ENCODE assay signal across 22 cellular contexts in genomic region chr2:111679202-111679601, GRCh38.
A peak's percentile ranks its signal among the peaks of the same experiment; 100 is the strongest.
DNase-seq lines count a peak whose midpoint lies in the region; ATAC-seq and TF ChIP-seq lines count a peak whose summit lies in the region.
"Had no signal": no experiment of that assay in that cellular context is flagged by ENCODE, and none has a peak within 500 bp of the region (broad histone marks: within the 10 kb centered on the region; RNA-seq: fewer than 3 reads in every experiment).

No MANE protein-coding gene starts in this region.

- TF ChIP-seq CTCF in AG10803 (conservative IDR thresholded peaks at IDR 0.05; ENCODE audit: low read length): no peak

- H3K36me3 Mint-ChIP-seq in CD4-positive, CD25-positive, alpha-beta regulatory T cell: no peaks in the 10 kb centered on the region
- H3K36me3 Mint-ChIP-seq: memory B cell; natural killer cell treated with Interleukin-12 subunit alpha and Interleukin-12 subunit beta and Interleukin-15 and Interleukin-18, amount 100 ng/mL, for 72 hours had no signal

- DNase-seq in AG10803 (ENCODE audit: low read depth) (peak; percentile 41), MV-4-11 (lab: John Stamatoyannopoulos, UW) (peak; percentile 89), epidermal melanocyte (ENCODE audit: insufficient read length, low spot score) (peak; percentile 50), hippocampal formation (lab: John Stamatoyannopoulos, UW) (no peak), cortex of kidney (lab: John Stamatoyannopoulos, UW) (no peak)
- peak in 1 of 3 donors; percentile 39 for DNase-seq in CD4-positive, CD25-positive, alpha-beta regulatory T cell
- DNase-seq: activated CD4-positive, alpha-beta T cell treated with anti-CD3 and anti-CD28 coated beads for 1 hour; activated naive CD4-positive, alpha-beta T cell treated with anti-CD3 and anti-CD28 coated beads, Interleukin-2, amount 50 U/mL, for 16 hours; brain microvascular endothelial cell; NCI-H1694; NCI-H226; psoas muscle; stimulated activated CD4-positive, alpha-beta T cell treated with anti-CD3 and anti-CD28 coated beads, Interleukin-12 subunit alpha, Interleukin-12 subunit beta, amount 100 ng/mL, for 4 hours; stimulated activated naive B cell treated with anti-CD40 and anti-IgM and Interleukin-4, amounts not matched to agents 10 μg/mL and 1 μg/mL and 100 μg/mL, for 72 hours; transverse colon had no signal

- H3K27me3 ChIP-seq in CD4-positive, CD25-positive, alpha-beta regulatory T cell (ENCODE audit: control insufficient read depth, insufficient read depth, low read length): no peaks in the 10 kb centered on the region
- H3K27me3 ChIP-seq: brain microvascular endothelial cell, dorsolateral prefrontal cortex, SJSA1, transverse colon had no signal

- no peak overlapping the region for H3K27ac ChIP-seq in CD4-positive, CD25-positive, alpha-beta regulatory T cell (ENCODE audit: insufficient read depth, low read length, poor library complexity, severe bottlenecking)
- H3K27ac ChIP-seq: brain microvascular endothelial cell, dorsolateral prefrontal cortex, psoas muscle, SJSA1, transverse colon had no signal

- H3K9me3 ChIP-seq in CD4-positive, CD25-positive, alpha-beta regulatory T cell (ENCODE audit: control insufficient read depth in 2 of 2, low read length in 2 of 2): no peaks in the 10 kb centered on the region
- H3K9me3 ChIP-seq: psoas muscle, SJSA1, transverse colon had no signal

- no peaks in the 10 kb centered on the region for H3K4me1 ChIP-seq in CD4-positive, CD25-positive, alpha-beta regulatory T cell (ENCODE audit: control insufficient read depth, insufficient read depth, low read length, poor library complexity, severe bottlenecking)
- H3K4me1 ChIP-seq: psoas muscle had no signal

- no peak overlapping the region for H3K27ac Mint-ChIP-seq in CD4-positive, CD25-positive, alpha-beta regulatory T cell
- H3K27ac Mint-ChIP-seq: memory B cell; natural killer cell treated with Interleukin-12 subunit alpha and Interleukin-12 subunit beta and Interleukin-15 and Interleukin-18, amount 100 ng/mL, for 72 hours; stimulated activated naive B cell treated with anti-CD40 and anti-IgM and Interleukin-4, amounts not matched to agents 10 μg/mL and 1 μg/mL and 100 μg/mL, for 72 hours; T-helper 2 cell treated with Interferon-gamma antibody and Interleukin-4, amounts not matched to agents 5 μg/mL and 100 μg/mL, for 36 hours had no signal

- peak overlapping the region in 1 of 4 donors; percentile 41 for H3K4me3 Mint-ChIP-seq in CD4-positive, CD25-positive, alpha-beta regulatory T cell
- H3K4me3 Mint-ChIP-seq: memory B cell; natural killer cell treated with Interleukin-12 subunit alpha and Interleukin-12 subunit beta and Interleukin-15 and Interleukin-18, amount 100 ng/mL, for 72 hours; stimulated activated naive B cell treated with anti-CD40 and anti-IgM and Interleukin-4, amounts not matched to agents 10 μg/mL and 1 μg/mL and 100 μg/mL, for 72 hours; T-helper 2 cell treated with Interferon-gamma antibody and Interleukin-4, amounts not matched to agents 5 μg/mL and 100 μg/mL, for 36 hours had no signal

- peaks cover 4% of the 10 kb centered on the region for H3K27me3 Mint-ChIP-seq in CD4-positive, CD25-positive, alpha-beta regulatory T cell
- H3K27me3 Mint-ChIP-seq: stimulated activated naive B cell treated with anti-CD40 and anti-IgM and Interleukin-4, amounts not matched to agents 10 μg/mL and 1 μg/mL and 100 μg/mL, for 72 hours had no signal

- ATAC-seq in CD4-positive, CD25-positive, alpha-beta regulatory T cell (ENCODE audit: low read depth in 2 of 2): peak; percentile 24 to 31
- ATAC-seq in GM21825 (IDR thresholded peaks at IDR 0.05; ENCODE audit: unreplicated experiment) (no peak), GM18517 (IDR thresholded peaks at IDR 0.05; ENCODE audit: unreplicated experiment) (no peak)
- ATAC-seq: psoas muscle; stimulated activated naive B cell treated with anti-CD40 and anti-IgM and Interleukin-4, amounts not matched to agents 10 μg/mL and 1 μg/mL and 100 μg/mL, for 72 hours had no signal

- peaks cover 0 to 9% (median 7%) of the 10 kb centered on the region in 4 donors for H3K4me1 Mint-ChIP-seq in CD4-positive, CD25-positive, alpha-beta regulatory T cell
- H3K4me1 Mint-ChIP-seq: memory B cell had no signal

- H3K4me3 ChIP-seq in AG10803 (ENCODE audit: low read length): no peak overlapping the region
- H3K4me3 ChIP-seq in CD4-positive, CD25-positive, alpha-beta regulatory T cell (ENCODE audit: low read depth, low read length): no peak overlapping the region
- H3K4me3 ChIP-seq: dorsolateral prefrontal cortex, psoas muscle, SJSA1, transverse colon had no signal

- H3K9me3 Mint-ChIP-seq in CD4-positive, CD25-positive, alpha-beta regulatory T cell: peaks cover 0 to 1% (median 0%) of the 10 kb centered on the region in 7 donors
- H3K9me3 Mint-ChIP-seq: memory B cell; natural killer cell treated with Interleukin-12 subunit alpha and Interleukin-12 subunit beta and Interleukin-15 and Interleukin-18, amount 100 ng/mL, for 72 hours; T-helper 2 cell treated with Interferon-gamma antibody and Interleukin-4, amounts not matched to agents 5 μg/mL and 100 μg/mL, for 36 hours had no signal

- H3K36me3 ChIP-seq in CD4-positive, CD25-positive, alpha-beta regulatory T cell (ENCODE audit: control insufficient read depth, insufficient read depth, low read length): no peaks in the 10 kb centered on the region
- H3K36me3 ChIP-seq: brain microvascular endothelial cell, SJSA1, transverse colon had no signal

Comparison
In these comparisons a context has a peak if more than half of its experiments do, and no peak if none do; other contexts are left out.
1. DNase-seq: peak in AG10803 (single experiment), MV-4-11 (single experiment) and epidermal melanocyte (single experiment); none in hippocampal formation (0 of 2) and cortex of kidney (single experiment).
2. ATAC-seq: peak in CD4-positive, CD25-positive, alpha-beta regulatory T cell (2 of 2); none in GM21825 (single experiment) and GM18517 (single experiment).